ENCODE assay signal across 21 cellular contexts in the genomic region with DNA sequence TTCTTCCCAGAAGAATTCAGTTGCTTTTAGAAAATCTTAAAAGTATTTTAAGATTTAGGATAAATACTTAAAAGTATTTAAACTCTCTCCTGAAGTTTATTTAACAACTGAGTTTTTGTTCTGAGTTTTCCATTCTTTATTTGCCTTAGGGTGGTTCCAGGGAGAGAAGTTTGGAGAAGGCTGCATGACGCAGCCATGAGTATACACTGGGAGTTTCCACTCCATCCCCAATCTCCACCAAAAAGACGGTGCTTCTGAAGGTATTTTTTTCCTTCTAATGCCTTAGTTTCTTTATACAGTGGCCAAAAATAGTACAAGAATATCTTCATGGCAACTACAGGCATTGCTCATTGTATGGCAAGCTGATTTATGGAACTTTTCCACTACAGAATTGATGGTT.
"Had no signal": no experiment of that assay in that cellular context is flagged by ENCODE, and none has a peak within 500 bp of the region (broad histone marks: within the 10 kb centered on the region; RNA-seq: fewer than 3 reads in every experiment).

No MANE protein-coding gene starts in this region.

- H3K36me3 ChIP-seq: colonic mucosa, esophagus muscularis mucosa, neural progenitor cell, right lobe of liver, thoracic aorta, tibial nerve, upper lobe of left lung had no signal

- H3K4me2 ChIP-seq: neural progenitor cell had no signal

- H3K4me3 ChIP-seq: colonic mucosa, esophagus muscularis mucosa, neural progenitor cell, right lobe of liver, thoracic aorta, tibial nerve, upper lobe of left lung had no signal

- H2AFZ ChIP-seq: neural progenitor cell, parathyroid adenoma had no signal

- H3K9me3 ChIP-seq: colonic mucosa, esophagus muscularis mucosa, right lobe of liver, thoracic aorta, upper lobe of left lung had no signal

- H3K4me1 ChIP-seq: colonic mucosa, neural progenitor cell, parathyroid adenoma, right lobe of liver, upper lobe of left lung had no signal

- H3K79me2 ChIP-seq: parathyroid adenoma had no signal

- H3K27me3 ChIP-seq: colonic mucosa, esophagus muscularis mucosa, neural progenitor cell, right lobe of liver, tibial nerve, upper lobe of left lung had no signal

- H3K9ac ChIP-seq: neural progenitor cell, parathyroid adenoma had no signal

- DNase-seq: colonic mucosa; effector CD8-positive, alpha-beta T cell; endodermal cell; hypothalamus; immature natural killer cell; islet precursor cell; mesendoderm; midbrain; naive thymus-derived CD4-positive, alpha-beta T cell; right lobe of liver; small intestine; stimulated activated CD4-positive, alpha-beta T cell treated with anti-CD3 and anti-CD28 coated beads, Interleukin-15, amount 100 ng/mL, for 24 hours; stimulated activated CD4-positive, alpha-beta T cell treated with anti-CD3 and anti-CD28 coated beads, Interleukin-2, amount 100 ng/mL, for 48 hours; stimulated activated naive B cell treated with anti-CD40 and anti-IgM and Interleukin-4, amounts not matched to agents 10 μg/mL and 1 μg/mL and 100 μg/mL, for 72 hours; upper lobe of left lung had no signal

- H3K27ac ChIP-seq: colonic mucosa, esophagus muscularis mucosa, neural progenitor cell, parathyroid adenoma, right lobe of liver, thoracic aorta, tibial nerve, upper lobe of left lung had no signal

- ATAC-seq: left lobe of liver; naive thymus-derived CD4-positive, alpha-beta T cell; right lobe of liver; stimulated activated naive B cell treated with anti-CD40 and anti-IgM and Interleukin-4, amounts not matched to agents 10 μg/mL and 1 μg/mL and 100 μg/mL, for 72 hours had no signal
